In genomic region chr14:103545219-103545914, GRCh38 we compare ENCODE assay signal across 1 cellular context.
TF ChIP-seq lines count a peak whose summit lies in the region.

No MANE protein-coding gene starts in this region.

TF ChIP-seq in SK-N-SH treated with all-trans-retinoic acid at 6 μM for 48 hours, 23 proteins besides CTCF, POLR2A, EP300 and RAD21 (continued from another document):
- no peak for TF ChIP-seq TSHZ2 (CRISPR knock-in tag; IDR thresholded peaks at IDR 0.05)
- no peak for TF ChIP-seq GLIS3 (CRISPR knock-in tag; IDR thresholded peaks at IDR 0.05)
- TF ChIP-seq BACH2 (CRISPR knock-in tag; IDR thresholded peaks at IDR 0.05; ENCODE audit: borderline replicate concordance) = no peak
- TF ChIP-seq ZFP3 (CRISPR knock-in tag; IDR thresholded peaks at IDR 0.05) = no peak
- no peak for TF ChIP-seq SNAI2 (CRISPR knock-in tag; IDR thresholded peaks at IDR 0.05)
- TF ChIP-seq PPARA (CRISPR knock-in tag; IDR thresholded peaks at IDR 0.05; ENCODE audit: borderline replicate concordance) = no peak
- TF ChIP-seq ZNF565 (CRISPR knock-in tag; conservative IDR thresholded peaks at IDR 0.05; ENCODE audit: low read depth) = no peak
- no peak for TF ChIP-seq ZC3H10 (CRISPR knock-in tag; IDR thresholded peaks at IDR 0.05)
- no peak for TF ChIP-seq PATZ1 (CRISPR knock-in tag; IDR thresholded peaks at IDR 0.05; ENCODE audit: borderline replicate concordance)
